Comparison of ENCODE assay signal across 8 cellular contexts in genomic region chr5:36690041-36690941, GRCh38.
DNase-seq lines count a peak whose midpoint lies in the region; ATAC-seq and TF ChIP-seq lines count a peak whose summit lies in the region.

No MANE protein-coding gene starts in this region.

- 4% methylated on average over 50 of the region's 50 CpGs for WGBS in aorta, 2 donors

- intact Hi-C loops in aorta (cut with DNase I): loop anchor here (2.0 to 10.0 kb wide), 5 partner anchors 183 to 535 kb away; partner anchors contain the start of genes LMBRD2 (in 1 of the 2), NADK2 (in 1 of the 2) and SKP2 (in 1 of the 2)

- ATAC-seq in HG02763 (IDR thresholded peaks at IDR 0.05; ENCODE audit: unreplicated experiment): peak; percentile 74
- ATAC-seq in aorta (ENCODE audit: low FRiP score): peak; percentile 81

- H3K27me3 ChIP-seq in rectal smooth muscle tissue (ENCODE audit: control insufficient read depth, insufficient read depth, low read length) (no peaks in the 10 kb centered on the region), aorta (ENCODE audit: control insufficient read depth in 1 of 2, insufficient read depth in 2 of 2, low read length in 1 of 2) (no peaks in the 10 kb centered on the region)

- TF ChIP-seq CTCF in GM12875 (IDR thresholded peaks at IDR 0.05; ENCODE audit: borderline replicate concordance, insufficient read depth, low read depth, low read length) (peak; percentile 94), astrocyte of the cerebellum (IDR thresholded peaks at IDR 0.05; ENCODE audit: low read depth, low read length, missing control alignments) (peak; percentile 92)

- H3K36me3 ChIP-seq in rectal smooth muscle tissue (ENCODE audit: control insufficient read depth, insufficient read depth, low read length) (no peaks in the 10 kb centered on the region), aorta (ENCODE audit: control insufficient read depth in 1 of 2, insufficient read depth in 2 of 2, low read length in 1 of 2) (no peaks in the 10 kb centered on the region)

- H3K9me3 ChIP-seq in aorta (ENCODE audit: control insufficient read depth, low read length): no peaks in the 10 kb centered on the region

- H3K4me1 ChIP-seq in rectal smooth muscle tissue (ENCODE audit: control insufficient read depth, insufficient read depth, low read length) (peaks cover 2% of the 10 kb centered on the region), aorta (ENCODE audit: control insufficient read depth in 1 of 2, insufficient read depth in 2 of 2, low read length in 2 of 2) (no peaks in the 10 kb centered on the region)

- H3K9ac ChIP-seq in rectal smooth muscle tissue (ENCODE audit: low read length): peak overlapping the region; percentile 43

- DNase-seq in NCI-H128 (lab: John Stamatoyannopoulos, UW; ENCODE audit: unreplicated experiment) (peak; percentile 48), T-helper 2 cell (peak; percentile 6 to 63 (median 32)), astrocyte of the cerebellum (ENCODE audit: low read depth) (peak; percentile 51), hippocampal formation (lab: John Stamatoyannopoulos, UW) (peak; percentile 65 to 70), aorta (peak; percentile 88 to 94)

- H3K27ac ChIP-seq in rectal smooth muscle tissue (ENCODE audit: low read depth, low read length) (peak overlapping the region; percentile 56), aorta (ENCODE audit: low read depth in 1 of 2, low read length in 2 of 2) (peak overlapping the region in 1 of 2 donors; percentile 56)

- in situ Hi-C loops in astrocyte of the cerebellum (cut with HindIII; ENCODE audit: low sequenced_read_pairs): no loop called here

- H3K4me3 ChIP-seq in GM12875 (ENCODE audit: low read depth, low read length) (peak overlapping the region; percentile 50), astrocyte of the cerebellum (ENCODE audit: low read depth, low read length) (peak overlapping the region; percentile 38), rectal smooth muscle tissue (ENCODE audit: low read length) (peak overlapping the region; percentile 75), aorta (ENCODE audit: low read length in 2 of 2) (peak overlapping the region; percentile 6 to 92)

Comparison
In these comparisons a context has a peak if more than half of its experiments do, and no peak if none do; other contexts are left out.
1. DNase-seq: peak in every context shown above with its lines; median percentile 91 in aorta; 68 in hippocampal formation; 51 in astrocyte of the cerebellum; 48 in NCI-H128; 32 in T-helper 2 cell.